In genomic region chr3:52057806-52058099, GRCh38 we compare ENCODE assay signal across 8 cellular contexts. TPM values are rescaled to one million over a fixed set of nuclear protein-coding genes. Genes with fewer than 3 reads are reported as not detected.
DNase-seq lines count a peak whose midpoint lies in the region; ATAC-seq and TF ChIP-seq lines count a peak whose summit lies in the region.

No MANE protein-coding gene starts in this region.

- peaks cover 24% of the 10 kb centered on the region for H3K4me1 Mint-ChIP-seq in activated T-helper 2 cell treated with anti-CD3 and anti-CD28 coated beads, Interferon-gamma antibody, Interleukin-2, Interleukin-4, amounts not matched to agents 10 μg/mL and 5 μg/mL and 100 μg/mL, durations not matched to agents 14 hours and 24 hours and 36 hours (ENCODE audit: low read depth)
- H3K4me1 Mint-ChIP-seq in stimulated activated naive CD8-positive, alpha-beta T cell treated with anti-CD3 and anti-CD28 coated beads, Interleukin-15, amount 100 ng/mL, for 72 hours: peaks cover 40% of the 10 kb centered on the region

- peak overlapping the region; percentile 47 to 55; a peak in 3 of 4 replicates for H3K4me3 ChIP-seq in SK-N-SH (ENCODE audit: low read depth in 2 of 2, low read length in 1 of 2)

- no peaks in the 10 kb centered on the region for H3K9me2 ChIP-seq in SK-N-SH

- CTCF ChIA-PET in SK-N-SH (lab: Yijun Ruan, JAX): interaction anchor here (1.1 to 29.9 kb wide), 11 partner anchors 10 to 90 kb away, joined by 3 to 983 read pairs (median 5); partner anchors contain the start of genes ABHD14B and ACY1

- H3K27ac ChIP-seq in SK-N-SH (ENCODE audit: low read depth in 2 of 2, low read length in 1 of 2): peak overlapping the region in 1 of 2 experiments; percentile 86; a peak in 2 of 4 replicates

- DNase-seq in SK-N-SH (no peak), iPS-NIHi7 (ENCODE audit: extremely low spot score) (peak; percentile 39), NCI-H345 treated with DMSO at 0.1 percent for 48 hours (lab: John Stamatoyannopoulos, UW; ENCODE audit: unreplicated experiment) (no peak), NCI-H2107 treated with DMSO at 0.1 percent for 48 hours (lab: John Stamatoyannopoulos, UW; ENCODE audit: unreplicated experiment) (no peak)
- DNase-seq in activated T-helper 2 cell treated with anti-CD3 and anti-CD28 coated beads, Interferon-gamma antibody, Interleukin-2, Interleukin-4, amounts not matched to agents 10 μg/mL and 5 μg/mL and 100 μg/mL, durations not matched to agents 14 hours and 24 hours and 36 hours (ENCODE audit: low spot score): no peak
- no peak for DNase-seq in stimulated activated naive CD8-positive, alpha-beta T cell treated with anti-CD3 and anti-CD28 coated beads, Interleukin-15, amount 100 ng/mL, for 72 hours
- no peak for DNase-seq in stimulated activated CD4-positive, alpha-beta T cell treated with anti-CD3 and anti-CD28 coated beads, Interleukin-2, amount 100 ng/mL, for 24 hours

- H2AFZ ChIP-seq in SK-N-SH (ENCODE audit: low read depth): no peak overlapping the region

- TF ChIP-seq CTCF in SK-N-SH (IDR thresholded peaks at IDR 0.05): no peak

- H3K79me2 ChIP-seq in SK-N-SH (ENCODE audit: insufficient read depth): peaks cover 39% of the 10 kb centered on the region

- intact Hi-C loops in activated T-helper 2 cell treated with anti-CD3 and anti-CD28 coated beads, Interferon-gamma antibody, Interleukin-2, Interleukin-4, amounts not matched to agents 10 μg/mL and 5 μg/mL and 100 μg/mL, durations not matched to agents 14 hours and 24 hours and 36 hours (cut with micrococcal nuclease): loop anchor here (1.0 to 10.0 kb wide), 8 partner anchors 29 to 627 kb away; partner anchors contain the start of genes ALAS1, GNL3, NT5DC2 and PBRM1

- no peak for ATAC-seq in SK-N-SH treated with all-trans-retinoic acid at 6 μM for 48 hours
- no peak for ATAC-seq in stimulated activated naive CD8-positive, alpha-beta T cell treated with anti-CD3 and anti-CD28 coated beads, Interleukin-15, amount 100 ng/mL, for 72 hours

- H3K27me3 Mint-ChIP-seq in activated T-helper 2 cell treated with anti-CD3 and anti-CD28 coated beads, Interferon-gamma antibody, Interleukin-2, Interleukin-4, amounts not matched to agents 10 μg/mL and 5 μg/mL and 100 μg/mL, durations not matched to agents 14 hours and 24 hours and 36 hours (ENCODE audit: low read depth): no peaks in the 10 kb centered on the region
- H3K27me3 Mint-ChIP-seq in stimulated activated naive CD8-positive, alpha-beta T cell treated with anti-CD3 and anti-CD28 coated beads, Interleukin-15, amount 100 ng/mL, for 72 hours: no peaks in the 10 kb centered on the region

- no peak for TF ChIP-seq RAD21 in SK-N-SH (IDR thresholded peaks at IDR 0.05; ENCODE audit: low read length)

- H3K36me3 ChIP-seq in SK-N-SH (replicated peaks in 1 of 2; ENCODE audit: control insufficient read depth in 1 of 2, insufficient read depth in 2 of 2, low read length in 1 of 2): peaks cover 0 to 11% of the 10 kb centered on the region in 2 experiments

- H3K9me3 Mint-ChIP-seq in activated T-helper 2 cell treated with anti-CD3 and anti-CD28 coated beads, Interferon-gamma antibody, Interleukin-2, Interleukin-4, amounts not matched to agents 10 μg/mL and 5 μg/mL and 100 μg/mL, durations not matched to agents 14 hours and 24 hours and 36 hours: no peaks in the 10 kb centered on the region
- no peaks in the 10 kb centered on the region for H3K9me3 Mint-ChIP-seq in stimulated activated naive CD8-positive, alpha-beta T cell treated with anti-CD3 and anti-CD28 coated beads, Interleukin-15, amount 100 ng/mL, for 72 hours

- 52% methylated on average over 3 of the region's 9 CpGs for WGBS in SK-N-SH (ENCODE audit: low lambda C conversion rate)

- no peaks in the 10 kb centered on the region for H3K27me3 ChIP-seq in SK-N-SH (ENCODE audit: insufficient read depth)

- POLR2A ChIA-PET in SK-N-SH (lab: Yijun Ruan, JAX): interaction anchor here (0.7 to 6.5 kb wide), 11 partner anchors 9 to 87 kb away, joined by 3 to 86 read pairs (median 8); partner anchors contain the start of gene RPL29

- H4K20me1 ChIP-seq in SK-N-SH (ENCODE audit: insufficient read depth): no peaks in the 10 kb centered on the region

- H3K4me3 Mint-ChIP-seq in activated T-helper 2 cell treated with anti-CD3 and anti-CD28 coated beads, Interferon-gamma antibody, Interleukin-2, Interleukin-4, amounts not matched to agents 10 μg/mL and 5 μg/mL and 100 μg/mL, durations not matched to agents 14 hours and 24 hours and 36 hours (ENCODE audit: low read depth): peak overlapping the region; percentile 30
- peak overlapping the region; percentile 94 to 96 for H3K4me3 Mint-ChIP-seq in stimulated activated naive CD8-positive, alpha-beta T cell treated with anti-CD3 and anti-CD28 coated beads, Interleukin-15, amount 100 ng/mL, for 72 hours

- H3K9ac ChIP-seq in SK-N-SH: peak overlapping the region; percentile 54

- peaks cover 18% of the 10 kb centered on the region for H3K36me3 Mint-ChIP-seq in activated T-helper 2 cell treated with anti-CD3 and anti-CD28 coated beads, Interferon-gamma antibody, Interleukin-2, Interleukin-4, amounts not matched to agents 10 μg/mL and 5 μg/mL and 100 μg/mL, durations not matched to agents 14 hours and 24 hours and 36 hours (ENCODE audit: low read depth)

- no peak for TF ChIP-seq EP300 in SK-N-SH (IDR thresholded peaks at IDR 0.05; ENCODE audit: borderline replicate concordance in 1 of 2, low read depth in 1 of 2, low read length in 1 of 2)

- H3K4me2 ChIP-seq in SK-N-SH: peak overlapping the region; percentile 91

- no peaks in the 10 kb centered on the region for H3K9me3 ChIP-seq in SK-N-SH

- no peak overlapping the region for H3K27ac Mint-ChIP-seq in activated T-helper 2 cell treated with anti-CD3 and anti-CD28 coated beads, Interferon-gamma antibody, Interleukin-2, Interleukin-4, amounts not matched to agents 10 μg/mL and 5 μg/mL and 100 μg/mL, durations not matched to agents 14 hours and 24 hours and 36 hours
- no peak overlapping the region for H3K27ac Mint-ChIP-seq in stimulated activated naive CD8-positive, alpha-beta T cell treated with anti-CD3 and anti-CD28 coated beads, Interleukin-15, amount 100 ng/mL, for 72 hours

- H3K4me1 ChIP-seq in SK-N-SH (ENCODE audit: control insufficient read depth in 1 of 2, insufficient read depth in 2 of 2, low read depth in 1 of 2, low read length in 1 of 2): peaks cover 7 to 66% of the 10 kb centered on the region in 2 experiments

- peaks cover 18% of the 10 kb centered on the region for H3F3A ChIP-seq in SK-N-SH (replicated peaks; ENCODE audit: insufficient read depth)

TF ChIP-seq in SK-N-SH, 30 proteins besides CTCF, POLR2A, EP300 and RAD21:
- TF ChIP-seq MXI1 (IDR thresholded peaks at IDR 0.05; ENCODE audit: low read depth, low read length) (no peak), POLR2AphosphoS5 (IDR thresholded peaks at IDR 0.05; ENCODE audit: low read depth, low read length) (no peak), SIN3A (IDR thresholded peaks at IDR 0.05; ENCODE audit: borderline replicate concordance, low read depth, low read length) (no peak), USF2 (IDR thresholded peaks at IDR 0.05; ENCODE audit: borderline replicate concordance, low read depth, low read length) (no peak), FOSL2 (IDR thresholded peaks at IDR 0.05; ENCODE audit: borderline replicate concordance, low read depth) (no peak), TCF12 (IDR thresholded peaks at IDR 0.05) (no peak), TEAD4 (IDR thresholded peaks at IDR 0.05; ENCODE audit: borderline replicate concordance, insufficient read depth) (no peak), NFIC (IDR thresholded peaks at IDR 0.05; ENCODE audit: borderline replicate concordance) (no peak), CHD2 (IDR thresholded peaks at IDR 0.05; ENCODE audit: low read length, partially characterized antibody) (no peak), ELF1 (IDR thresholded peaks at IDR 0.05) (no peak)
TF ChIP-seq in SK-N-SH: peak in this region for 0.

TF ChIP-seq in SK-N-SH treated with all-trans-retinoic acid at 6 μM for 48 hours, 23 proteins besides CTCF, POLR2A, EP300 and RAD21 (continues in another document):
- no peak for TF ChIP-seq RARB (CRISPR knock-in tag; IDR thresholded peaks at IDR 0.05)
- TF ChIP-seq CSRNP3 (CRISPR knock-in tag; IDR thresholded peaks at IDR 0.05): no peak
- no peak for TF ChIP-seq ZNF70 (CRISPR knock-in tag; IDR thresholded peaks at IDR 0.05)
- TF ChIP-seq SNAI2 (CRISPR knock-in tag; IDR thresholded peaks at IDR 0.05): no peak
- no peak for TF ChIP-seq ESRRG (CRISPR knock-in tag; IDR thresholded peaks at IDR 0.05)
- TF ChIP-seq ZFP30 (CRISPR knock-in tag; IDR thresholded peaks at IDR 0.05): no peak
- TF ChIP-seq PPARA (CRISPR knock-in tag; IDR thresholded peaks at IDR 0.05; ENCODE audit: borderline replicate concordance): no peak
- TF ChIP-seq GLIS3 (CRISPR knock-in tag; IDR thresholded peaks at IDR 0.05): no peak
- no peak for TF ChIP-seq OSR1 (CRISPR knock-in tag; IDR thresholded peaks at IDR 0.05)

RNA-seq across cellular contexts. Expression of gene DUSP7, which starts 1.4 kb away (rescaled TPM):
- 24.3 and 25.8 TPM in 2 replicates for polyA plus RNA-seq in SK-N-SH (2012; rRNA removed)
- 13.1 and 20.1 TPM in 2 replicates for polyA plus RNA-seq in SK-N-SH (2012; cell fraction: cytosol; rRNA removed)
- 14.4 and 15.6 TPM in 2 replicates for polyA plus RNA-seq in SK-N-SH (2012; cell fraction: nucleus; rRNA removed)
- 29.0 and 30.3 TPM in 2 replicates for total RNA-seq in activated T-helper 2 cell treated with anti-CD3 and anti-CD28 coated beads, Interferon-gamma antibody, Interleukin-2, Interleukin-4, amounts not matched to agents 10 μg/mL and 5 μg/mL and 100 μg/mL, durations not matched to agents 14 hours and 24 hours and 36 hours
